16 cellular contexts compared by ENCODE assay signal in the genomic region with DNA sequence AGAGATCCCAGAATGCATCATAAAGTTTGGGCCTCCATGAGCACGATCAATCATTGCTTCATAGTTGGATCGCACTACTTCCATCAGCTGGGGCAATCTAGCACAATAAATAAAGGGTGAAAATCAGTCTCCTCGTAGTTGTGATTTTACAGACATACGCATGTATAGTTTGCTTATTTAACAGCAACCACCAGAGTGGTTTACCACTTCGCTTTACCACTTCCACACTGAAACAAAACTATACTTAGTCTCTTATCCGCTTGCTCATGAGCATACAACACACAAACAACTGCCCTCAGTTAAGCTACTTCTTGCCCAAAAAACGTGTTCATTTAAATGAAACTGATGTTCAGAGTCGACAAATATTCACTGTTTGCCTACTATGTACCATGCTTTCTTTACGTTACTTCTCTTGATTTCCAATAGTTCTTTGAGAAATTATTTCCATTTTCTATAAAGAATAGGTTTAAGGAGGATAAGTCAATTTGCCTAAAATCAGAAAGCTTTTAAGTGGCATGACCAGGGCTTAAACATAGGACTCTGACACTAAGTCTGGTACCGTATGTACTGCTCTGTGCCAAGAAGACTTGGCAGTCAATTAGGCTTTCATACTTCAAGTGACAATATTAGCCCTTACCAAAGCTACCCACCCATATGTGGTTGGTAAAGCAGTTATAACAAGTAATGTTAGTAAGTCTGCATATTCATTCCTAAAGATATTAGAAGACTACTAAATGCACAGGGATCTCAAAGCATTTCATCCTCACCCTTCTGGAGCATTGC.
"Had no signal": no experiment of that assay in that cellular context is flagged by ENCODE, and none has a peak within 500 bp of the region (broad histone marks: within the 10 kb centered on the region; RNA-seq: fewer than 3 reads in every experiment).

No MANE protein-coding gene starts in this region.

- DNase-seq: activated CD4-positive, alpha-beta T cell treated with anti-CD3 and anti-CD28 coated beads, Interleukin-2, amount 10 ng/mL, durations not matched to agents 24 days and 14 days; activated CD8-positive, alpha-beta memory T cell treated with anti-CD3 and anti-CD28 coated beads for 24 hours; activated naive CD4-positive, alpha-beta T cell treated with anti-CD3 and anti-CD28 coated beads for 36 hours; dermis blood vessel endothelial cell; effector memory CD4-positive, alpha-beta T cell; esophagus squamous epithelium; hippocampal formation; left lung; stimulated activated naive CD8-positive, alpha-beta T cell treated with anti-CD3 and anti-CD28 coated beads, Interleukin-15, amount 100 ng/mL, for 72 hours; T1000; trophoblast cell had no signal

- H3K4me1 Mint-ChIP-seq: neural progenitor cell; stimulated activated naive CD8-positive, alpha-beta T cell treated with anti-CD3 and anti-CD28 coated beads, Interleukin-15, amount 100 ng/mL, for 72 hours had no signal

- H3K4me1 ChIP-seq: ascending aorta, esophagus squamous epithelium, left lung, vagina had no signal

- H3K4me3 Mint-ChIP-seq: activated CD4-positive, alpha-beta T cell treated with anti-CD3 and anti-CD28 coated beads, Interleukin-2, amount 10 ng/mL, durations not matched to agents 24 days and 14 days; activated naive CD4-positive, alpha-beta T cell treated with anti-CD3 and anti-CD28 coated beads for 36 hours; neural progenitor cell; stimulated activated naive CD8-positive, alpha-beta T cell treated with anti-CD3 and anti-CD28 coated beads, Interleukin-15, amount 100 ng/mL, for 72 hours had no signal

- H3K4me3 ChIP-seq: ascending aorta, esophagus squamous epithelium, left lung, neural progenitor cell, skin epidermis, vagina had no signal

- H3K27ac Mint-ChIP-seq: activated CD4-positive, alpha-beta T cell treated with anti-CD3 and anti-CD28 coated beads, Interleukin-2, amount 10 ng/mL, durations not matched to agents 24 days and 14 days; activated naive CD4-positive, alpha-beta T cell treated with anti-CD3 and anti-CD28 coated beads for 36 hours; neural progenitor cell; progenitor cell of endocrine pancreas; stimulated activated naive CD8-positive, alpha-beta T cell treated with anti-CD3 and anti-CD28 coated beads, Interleukin-15, amount 100 ng/mL, for 72 hours had no signal

- H3K27me3 ChIP-seq: ascending aorta, esophagus squamous epithelium, left lung, neural progenitor cell, vagina had no signal

- H3K27ac ChIP-seq: ascending aorta, esophagus squamous epithelium, left lung, neural progenitor cell, skin epidermis, vagina had no signal

- H3K9me3 ChIP-seq: ascending aorta, esophagus squamous epithelium, left lung, vagina had no signal

- H3K9me3 Mint-ChIP-seq: activated CD4-positive, alpha-beta T cell treated with anti-CD3 and anti-CD28 coated beads, Interleukin-2, amount 10 ng/mL, durations not matched to agents 24 days and 14 days; activated naive CD4-positive, alpha-beta T cell treated with anti-CD3 and anti-CD28 coated beads for 36 hours; neural progenitor cell; stimulated activated naive CD8-positive, alpha-beta T cell treated with anti-CD3 and anti-CD28 coated beads, Interleukin-15, amount 100 ng/mL, for 72 hours had no signal

- H3K27me3 Mint-ChIP-seq: activated CD4-positive, alpha-beta T cell treated with anti-CD3 and anti-CD28 coated beads, Interleukin-2, amount 10 ng/mL, durations not matched to agents 24 days and 14 days; progenitor cell of endocrine pancreas; stimulated activated naive CD8-positive, alpha-beta T cell treated with anti-CD3 and anti-CD28 coated beads, Interleukin-15, amount 100 ng/mL, for 72 hours had no signal

- ATAC-seq: left lung; stimulated activated naive CD8-positive, alpha-beta T cell treated with anti-CD3 and anti-CD28 coated beads, Interleukin-15, amount 100 ng/mL, for 72 hours had no signal
